ENCODE assay signal across 8 cellular contexts in genomic region chr3:23762214-23763039, GRCh38. TPM values are rescaled to one million over a fixed set of nuclear protein-coding genes. Genes with fewer than 3 reads are reported as not detected.
DNase-seq lines count a peak whose midpoint lies in the region; ATAC-seq, FAIRE-seq and TF ChIP-seq lines count a peak whose summit lies in the region.

No MANE protein-coding gene starts in this region.

- H3K27me3 ChIP-seq in GM23248 (replicated peaks; ENCODE audit: insufficient read depth) (no peaks in the 10 kb centered on the region), PC-3 (ENCODE audit: low read length) (no peaks in the 10 kb centered on the region), body of pancreas (no peaks in the 10 kb centered on the region)

- no TSS peak for BruUV-seq in PC-3 (replicated peaks; lab: Mats Ljungman, UMichigan)

- peak; percentile 95 for FAIRE-seq in GM18507 (lab: Jason Lieb, UNC)

- CTCF ChIA-PET in PC-3 (lab: Charles Lee), result no interaction called here

- TF ChIP-seq POLR2A in body of pancreas (IDR thresholded peaks at IDR 0.05), result no peak

- H3K4me2 ChIP-seq in GM23248 (ENCODE audit: unreplicated experiment), result peak overlapping the region; percentile 66
- no peak overlapping the region for H3K4me2 ChIP-seq in PC-3 (ENCODE audit: low read length)

- 63% methylated on average over 11 of the region's 11 CpGs for WGBS in GM23248 (ENCODE audit: low coverage in 1 of 2, low lambda C conversion rate in 2 of 2, missing lambda C conversion rate in 2 of 2), 2 experiments
- WGBS in body of pancreas, 2 donors, result 62 to 70% methylated on average over 11 of the region's 11 CpGs

- H3K4me3 Mint-ChIP-seq in nephron, result peak overlapping the region; percentile 56 to 73 (median 68)

- POLR2A ChIA-PET in PC-3 (lab: Charles Lee; ENCODE audit: unreplicated experiment), result no interaction called here

- no peaks in the 10 kb centered on the region for H3K36me3 Mint-ChIP-seq in nephron (ENCODE audit: low read depth)

- H3K9me2 ChIP-seq in GM23248 (ENCODE audit: insufficient read depth), result no peaks in the 10 kb centered on the region
- H3K9me2 ChIP-seq in PC-3 (replicated peaks; ENCODE audit: low read length), result no peaks in the 10 kb centered on the region

- no peaks in the 10 kb centered on the region for H3K79me2 ChIP-seq in GM23248 (ENCODE audit: insufficient read depth)
- no peaks in the 10 kb centered on the region for H3K79me2 ChIP-seq in PC-3 (ENCODE audit: low read length)

- H3K4me3 ChIP-seq in GM23248 (peak overlapping the region; percentile 58), PC-3 (ENCODE audit: low read length) (no peak overlapping the region), body of pancreas (no peak overlapping the region)

- peaks cover 43% of the 10 kb centered on the region for H3K4me1 Mint-ChIP-seq in nephron

- no peaks in the 10 kb centered on the region for H4K20me1 ChIP-seq in GM23248 (ENCODE audit: insufficient read depth)
- no peaks in the 10 kb centered on the region for H4K20me1 ChIP-seq in PC-3 (ENCODE audit: low read length)

- peak overlapping the region; percentile 98 to 99 (median 98) for H3K27ac Mint-ChIP-seq in nephron

- DNase-seq in GM18507 (ENCODE audit: extremely low spot score, insufficient read length, low read depth), result peak; percentile 50
- peak; percentile 44 for DNase-seq in GM23248
- DNase-seq in PC-3, result no peak
- DNase-seq in body of pancreas, result no peak
- DNase-seq in effector CD4-positive, alpha-beta T cell, result no peak
- DNase-seq in T1000 (lab: John Stamatoyannopoulos, UW), result no peak
- no peak for DNase-seq in NCI-H69 (lab: John Stamatoyannopoulos, UW)

- H3K9me3 Mint-ChIP-seq in nephron, result no peaks in the 10 kb centered on the region

- ATAC-seq in PC-3 (no peak), body of pancreas (no peak)

- H3K27ac ChIP-seq in GM23248, result no peak overlapping the region
- no peak overlapping the region for H3K27ac ChIP-seq in PC-3 (ENCODE audit: low read length)
- H3K27ac ChIP-seq in body of pancreas, result no peak overlapping the region

- H3K9ac ChIP-seq in GM23248, result peak overlapping the region; percentile 50
- no peak overlapping the region for H3K9ac ChIP-seq in PC-3 (ENCODE audit: low read length)

- TF ChIP-seq CTCF in PC-3 (conservative IDR thresholded peaks at IDR 0.05; ENCODE audit: low read depth, low read length) (no peak), nephron (IDR thresholded peaks at IDR 0.05; ENCODE audit: unreplicated experiment in 3 of 3) (no peak), body of pancreas (IDR thresholded peaks at IDR 0.05) (no peak)

- in situ Hi-C loops in GM23248 (cut with MboI), result no loop called here

- H3K4me1 ChIP-seq in GM23248 (ENCODE audit: insufficient read depth) (peaks cover 10% of the 10 kb centered on the region; the same call in 1 of the 2 replicates), PC-3 (ENCODE audit: insufficient read depth, low read length) (no peaks in the 10 kb centered on the region), body of pancreas (no peaks in the 10 kb centered on the region)

- intact Hi-C loops in PC-3 (cut with micrococcal nuclease), result no loop called here
- intact Hi-C loops in body of pancreas (cut with DNase I), result no loop called here

- H3K27me3 Mint-ChIP-seq in nephron (ENCODE audit: low read depth), result peaks cover 3% of the 10 kb centered on the region

- H2AFZ ChIP-seq in GM23248, result peak overlapping the region; percentile 86
- H2AFZ ChIP-seq in PC-3 (ENCODE audit: low read length), result peak overlapping the region; percentile 31; the same call in 1 of the 2 replicates

- no peaks in the 10 kb centered on the region for H3F3A ChIP-seq in GM23248 (ENCODE audit: insufficient read depth)
- no peaks in the 10 kb centered on the region for H3F3A ChIP-seq in PC-3 (ENCODE audit: low read length, unreplicated experiment)

- H3K9me3 ChIP-seq in GM23248 (ENCODE audit: low read depth), result no peaks in the 10 kb centered on the region
- H3K9me3 ChIP-seq in PC-3 (ENCODE audit: low read length), result no peaks in the 10 kb centered on the region
- no peaks in the 10 kb centered on the region for H3K9me3 ChIP-seq in body of pancreas

- H3K36me3 ChIP-seq in GM23248 (ENCODE audit: low read depth) (no peaks in the 10 kb centered on the region), PC-3 (ENCODE audit: low read depth, low read length) (no peaks in the 10 kb centered on the region), body of pancreas (replicated peaks in 1 of 2; ENCODE audit: insufficient read depth in 1 of 2, low read depth in 2 of 2) (no peaks in the 10 kb centered on the region)

RNA-seq across cellular contexts. Expression of gene UBE2E1, which starts 43.3 kb away (rescaled TPM):
- 49.3 and 65.3 TPM in 2 replicates for total RNA-seq in GM23248 (2014; rRNA removed; shearing (Covaris generic))
- polyA plus RNA-seq in GM23248 (2016; fragmentation: Nextera tagmentation; extraction: Ambion mirVana), result 9.0 and 10.1 TPM in 2 replicates
- total RNA-seq in PC-3 (2014; rRNA removed) (90.1 and 117 TPM in 2 replicates), body of pancreas (10 to 100 TPM; 21.1 to 30.9 TPM)

Comparison
In these comparisons a context has a peak if more than half of its experiments do, and no peak if none do; other contexts are left out.
1. DNase-seq: peak in GM18507 (single experiment) and GM23248 (single experiment); none in PC-3 (single experiment), body of pancreas (0 of 4), effector CD4-positive, alpha-beta T cell (single experiment), T1000 (single experiment) and NCI-H69 (single experiment).